33 cellular contexts compared by ENCODE assay signal in genomic region chr20:7882076-7882475, GRCh38. TPM values are rescaled to one million over a fixed set of nuclear protein-coding genes. Genes with fewer than 3 reads are reported as not detected.
"Had no signal": no experiment of that assay in that cellular context is flagged by ENCODE, and none has a peak within 500 bp of the region (broad histone marks: within the 10 kb centered on the region; RNA-seq: fewer than 3 reads in every experiment).

No MANE protein-coding gene starts in this region.

- H3K4me2 ChIP-seq: neural progenitor cell, smooth muscle cell had no signal

- H3K27ac ChIP-seq: neural progenitor cell, ovary, parathyroid adenoma, psoas muscle, skin epidermis, spleen, suprapubic skin, testis, tibial artery, transverse colon, vagina had no signal

- DNase-seq: naive thymus-derived CD4-positive, alpha-beta T cell; natural killer cell; occipital lobe; ovary; posterior cingulate gyrus; psoas muscle; right cardiac atrium; spleen; stimulated activated CD4-positive, alpha-beta T cell treated with anti-CD3 and anti-CD28 coated beads, Interleukin-12 subunit alpha, Interleukin-12 subunit beta, amount 100 ng/mL, for 4 hours; stimulated activated CD4-positive, alpha-beta T cell treated with anti-CD3 and anti-CD28 coated beads, Interleukin-1b, Interleukin-23, amount 100 ng/mL, for 48 hours; stimulated activated CD4-positive, alpha-beta T cell treated with anti-CD3 and anti-CD28 coated beads, Interleukin-4, amount 100 ng/mL, for 1 hour; stimulated activated CD4-positive, alpha-beta T cell treated with anti-CD3 and anti-CD28 coated beads, Interleukin-4, amount 100 ng/mL, for 4 hours; stimulated activated CD8-positive, alpha-beta memory T cell treated with anti-CD3 and anti-CD28 coated beads, Interleukin-4, amount 100 ng/mL, for 48 hours; stimulated activated naive CD4-positive, alpha-beta T cell; stimulated activated naive CD8-positive, alpha-beta T cell treated with anti-CD3 and anti-CD28 coated beads, Interleukin-15, amount 100 ng/mL, for 72 hours; stimulated activated naive CD8-positive, alpha-beta T cell treated with anti-CD3 and anti-CD28 coated beads, Interleukin-15, Interleukin-2, amounts not matched to agents 100 U/mL and 50 U/mL, for 24 hours; substantia nigra; testis; tibial artery; transverse colon had no signal

- H3K27me3 ChIP-seq: neural progenitor cell, ovary, spleen, suprapubic skin, testis, tibial artery, transverse colon, vagina had no signal

- H3K9me3 ChIP-seq: ovary, psoas muscle, spleen, suprapubic skin, testis, tibial artery, transverse colon, vagina had no signal

- ATAC-seq: naive thymus-derived CD4-positive, alpha-beta T cell; natural killer cell; psoas muscle; right cardiac atrium; sciatic nerve; stimulated activated memory B cell treated with anti-CD40 and anti-IgM and Interleukin-4, amounts not matched to agents 10 μg/mL and 1 μg/mL and 100 μg/mL, for 72 hours; stimulated activated naive CD8-positive, alpha-beta T cell treated with anti-CD3 and anti-CD28 coated beads, Interleukin-15, amount 100 ng/mL, for 72 hours; stimulated activated naive CD8-positive, alpha-beta T cell treated with anti-CD3 and anti-CD28 coated beads, Interleukin-15, Interleukin-2, amounts not matched to agents 100 U/mL and 50 U/mL, for 24 hours had no signal

- H2AFZ ChIP-seq: neural progenitor cell, parathyroid adenoma had no signal

- FAIRE-seq: urothelium cell line had no signal

- H3K4me3 ChIP-seq: neural progenitor cell, ovary, psoas muscle, skin epidermis, smooth muscle cell, spleen, suprapubic skin, testis, tibial artery, transverse colon, vagina had no signal

- H3K4me1 ChIP-seq: neural progenitor cell, parathyroid adenoma, psoas muscle, spleen, suprapubic skin, testis, tibial artery, vagina had no signal

- H3K36me3 ChIP-seq: neural progenitor cell, ovary, spleen, suprapubic skin, tibial artery, transverse colon, vagina had no signal

- H3K9ac ChIP-seq: neural progenitor cell, parathyroid adenoma had no signal

- H3K79me2 ChIP-seq: parathyroid adenoma had no signal

RNA-seq across cellular contexts. Expression of gene HAO1, which starts 58.2 kb away (rescaled TPM):
- total RNA-seq: naive thymus-derived CD4-positive, alpha-beta T cell; natural killer cell; occipital lobe; osteoblast; ovary; progenitor cell of endocrine pancreas; psoas muscle; right cardiac atrium; sciatic nerve; smooth muscle cell; spleen; transverse colon; ureter; vagina had no signal
- polyA plus RNA-seq: naive thymus-derived CD4-positive, alpha-beta T cell; neural cell; ovary; psoas muscle; right cardiac atrium; smooth muscle cell; spleen had no signal
